ENCODE assay signal across 9 cellular contexts in the genomic region with DNA sequence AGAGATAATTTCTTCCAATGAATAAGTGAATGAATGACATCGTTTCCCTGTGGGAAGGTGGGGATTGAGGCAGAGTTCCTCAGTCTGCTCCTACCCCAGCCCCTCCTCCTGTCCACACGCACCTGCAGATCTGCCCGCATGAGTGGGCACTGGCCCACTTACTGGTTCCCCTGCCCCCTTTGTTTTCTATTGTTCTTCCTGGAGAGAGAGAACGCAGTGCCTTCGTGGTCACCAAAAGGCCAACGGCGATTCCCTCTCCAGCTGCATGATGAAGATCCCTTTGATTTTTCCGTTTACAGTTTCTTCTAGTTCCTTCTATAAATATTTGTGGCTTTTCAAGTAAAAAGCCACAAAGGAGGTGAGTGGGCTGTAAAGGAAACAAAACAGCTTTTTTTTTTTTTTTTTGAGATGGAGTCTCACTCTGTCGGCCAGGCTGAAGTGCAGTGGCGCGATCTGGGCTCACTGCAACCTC. TPM values are rescaled to one million over a fixed set of nuclear protein-coding genes. Genes with fewer than 3 reads are reported as not detected.
A peak's percentile ranks its signal among the peaks of the same experiment; 100 is the strongest.
DNase-seq lines count a peak whose midpoint lies in the region; ATAC-seq and TF ChIP-seq lines count a peak whose summit lies in the region.
"Had no signal": no experiment of that assay in that cellular context is flagged by ENCODE, and none has a peak within 500 bp of the region (broad histone marks: within the 10 kb centered on the region; RNA-seq: fewer than 3 reads in every experiment).

No MANE protein-coding gene starts in this region.

- no peak for ATAC-seq in stimulated activated naive CD8-positive, alpha-beta T cell treated with anti-CD3 and anti-CD28 coated beads, Interleukin-15, Interleukin-2, amounts not matched to agents 100 U/mL and 50 U/mL, for 24 hours
- ATAC-seq in T-helper 17 cell: peak; percentile 48
- ATAC-seq in GM21367 (IDR thresholded peaks at IDR 0.05; ENCODE audit: unreplicated experiment): no peak

- no peaks in the 10 kb centered on the region for H3K9me3 Mint-ChIP-seq in stimulated activated naive CD8-positive, alpha-beta T cell treated with anti-CD3 and anti-CD28 coated beads, Interleukin-15, Interleukin-2, amounts not matched to agents 100 ng/mL and 50 ng/mL, for 24 hours

- no peak for TF ChIP-seq POLR2A in vagina (IDR thresholded peaks at IDR 0.05)

- H3K27ac Mint-ChIP-seq in stimulated activated naive CD8-positive, alpha-beta T cell treated with anti-CD3 and anti-CD28 coated beads, Interleukin-15, Interleukin-2, amounts not matched to agents 100 ng/mL and 50 ng/mL, for 24 hours: peak overlapping the region; percentile 81
- H3K27ac Mint-ChIP-seq in T-helper 17 cell: peak overlapping the region; percentile 80

- no peak for DNase-seq in stimulated activated naive CD8-positive, alpha-beta T cell treated with anti-CD3 and anti-CD28 coated beads, Interleukin-15, Interleukin-2, amounts not matched to agents 100 U/mL and 50 U/mL, for 24 hours
- DNase-seq in T-helper 17 cell (no peak), iris pigment epithelial cell (ENCODE audit: low read depth) (peak; percentile 45), vagina (ENCODE audit: extremely low spot score in 2 of 2) (no peak), hepatic stellate cell (ENCODE audit: low spot score) (no peak)
- no peak for DNase-seq in stimulated activated CD4-positive, alpha-beta T cell treated with anti-CD3 and anti-CD28 coated beads, Interleukin-4, amount 100 ng/mL, for 24 hours

- H3K27me3 ChIP-seq in vagina: no peaks in the 10 kb centered on the region

- no peak overlapping the region for H3K4me3 ChIP-seq in vagina

- peaks cover 8% of the 10 kb centered on the region for H3K36me3 Mint-ChIP-seq in stimulated activated naive CD8-positive, alpha-beta T cell treated with anti-CD3 and anti-CD28 coated beads, Interleukin-15, Interleukin-2, amounts not matched to agents 100 ng/mL and 50 ng/mL, for 24 hours (ENCODE audit: low read depth)
- H3K36me3 Mint-ChIP-seq in T-helper 17 cell (ENCODE audit: low read depth): no peaks in the 10 kb centered on the region

- H3K4me1 ChIP-seq in vagina: peaks cover 47% of the 10 kb centered on the region

- no peaks in the 10 kb centered on the region for H3K27me3 Mint-ChIP-seq in stimulated activated naive CD8-positive, alpha-beta T cell treated with anti-CD3 and anti-CD28 coated beads, Interleukin-15, Interleukin-2, amounts not matched to agents 100 ng/mL and 50 ng/mL, for 24 hours
- H3K27me3 Mint-ChIP-seq in T-helper 17 cell: no peaks in the 10 kb centered on the region

- H3K4me1 Mint-ChIP-seq in stimulated activated naive CD8-positive, alpha-beta T cell treated with anti-CD3 and anti-CD28 coated beads, Interleukin-15, Interleukin-2, amounts not matched to agents 100 ng/mL and 50 ng/mL, for 24 hours (ENCODE audit: low read depth): peaks cover 40% of the 10 kb centered on the region
- H3K4me1 Mint-ChIP-seq in T-helper 17 cell: peaks cover 22% of the 10 kb centered on the region

- intact Hi-C loops in vagina (cut with DNase I): loop anchor here (1.0 kb wide), 1 partner anchor 40 kb away; no protein-coding TSS in a partner anchor

- no peaks in the 10 kb centered on the region for H3K36me3 ChIP-seq in vagina

- H3K9me3 ChIP-seq in T-helper 17 cell (ENCODE audit: control insufficient read depth, low read length, poor library complexity, severe bottlenecking): no peaks in the 10 kb centered on the region
- no peaks in the 10 kb centered on the region for H3K9me3 ChIP-seq in vagina

- TF ChIP-seq CTCF in vagina (IDR thresholded peaks at IDR 0.05): no peak

- peak overlapping the region; percentile 65 for H3K4me3 Mint-ChIP-seq in stimulated activated naive CD8-positive, alpha-beta T cell treated with anti-CD3 and anti-CD28 coated beads, Interleukin-15, Interleukin-2, amounts not matched to agents 100 ng/mL and 50 ng/mL, for 24 hours
- peak overlapping the region; percentile 71 for H3K4me3 Mint-ChIP-seq in T-helper 17 cell

- peak overlapping the region; percentile 53 for H3K27ac ChIP-seq in vagina
- H3K27ac ChIP-seq: epithelial cell of prostate had no signal

RNA-seq across cellular contexts. Expression of a gene that starts 5.7 kb away (rescaled TPM):
- total RNA-seq in T-helper 17 cell: 10 to 100 TPM; 71.2 to 80.6 TPM
- total RNA-seq in vagina: 99.7 TPM

RNA-seq across cellular contexts. Expression of a gene that starts 11.1 kb away (rescaled TPM):
- 100 to 1,000 TPM; 107 to 123 TPM for total RNA-seq in T-helper 17 cell
- total RNA-seq in vagina: 66.3 TPM

RNA-seq across cellular contexts. Expression of a gene that starts 18.5 kb away (rescaled TPM):
- 10 to 100 TPM; 15.9 to 27.2 TPM for total RNA-seq in T-helper 17 cell
- total RNA-seq in vagina: 19.6 TPM

RNA-seq across cellular contexts. Expression of a gene that starts 57.5 kb away (rescaled TPM):
- total RNA-seq in T-helper 17 cell (1 to 10 TPM; 3.2 to 6.4 TPM), vagina (130 TPM)
